Comparison of ENCODE assay signal across 19 cellular contexts in the genomic region with DNA sequence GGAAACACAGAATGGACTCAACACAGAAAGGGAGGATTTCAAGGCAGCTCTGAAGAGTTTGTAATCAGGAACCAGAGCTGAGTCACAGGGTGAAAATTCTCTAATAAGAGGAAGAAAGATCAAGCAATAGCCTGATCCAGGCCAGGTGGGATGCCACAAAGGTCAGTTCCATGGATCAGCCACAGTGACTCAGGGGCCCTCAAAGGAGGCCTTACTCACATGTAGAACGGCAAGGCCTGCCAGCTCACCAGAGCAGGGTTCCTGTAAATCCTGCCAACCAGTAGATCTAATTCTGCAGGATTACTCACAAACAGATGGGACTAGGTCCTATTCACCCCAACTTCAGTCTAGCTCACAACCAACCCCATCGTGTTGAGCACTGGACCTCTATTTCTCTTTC.
DNase-seq lines count a peak whose midpoint lies in the region; ATAC-seq, FAIRE-seq and TF ChIP-seq lines count a peak whose summit lies in the region.
"Had no signal": no experiment of that assay in that cellular context is flagged by ENCODE, and none has a peak within 500 bp of the region (broad histone marks: within the 10 kb centered on the region; RNA-seq: fewer than 3 reads in every experiment).

No MANE protein-coding gene starts in this region.

- no peaks in the 10 kb centered on the region for H3K9me3 ChIP-seq in astrocyte (ENCODE audit: insufficient read depth, low read depth, low read length)
- H3K9me3 ChIP-seq: sigmoid colon, testis had no signal

- H3K27me3 Mint-ChIP-seq in Calu3 (ENCODE audit: unreplicated experiment) (peaks cover 7% of the 10 kb centered on the region), astrocyte (ENCODE audit: low read depth, unreplicated experiment) (no peaks in the 10 kb centered on the region)
- H3K27me3 Mint-ChIP-seq in activated CD4-positive, alpha-beta T cell treated with anti-CD3 and anti-CD28 coated beads, Interleukin-2, amount 10 ng/mL, durations not matched to agents 7 days and 5 days, result peaks cover 2% of the 10 kb centered on the region
- H3K27me3 Mint-ChIP-seq: effector memory CD8-positive, alpha-beta T cell had no signal

- ATAC-seq in HG02884 (IDR thresholded peaks at IDR 0.05; ENCODE audit: unreplicated experiment), result no peak
- ATAC-seq: effector memory CD8-positive, alpha-beta T cell; T-helper 17 cell had no signal

- CTCF ChIA-PET in Calu3 (lab: Charles Lee), result interaction anchor here (0.6 to 1.4 kb wide), 2 partner anchors 150 to 400 kb away, joined by 3 read pairs; no protein-coding TSS in a partner anchor
- CTCF ChIA-PET in activated CD4-positive, alpha-beta T cell treated with anti-CD3 and anti-CD28 coated beads, Interleukin-2, amount 10 ng/mL, durations not matched to agents 7 days and 5 days (lab: Charles Lee), result no interaction called here

- H3K36me3 Mint-ChIP-seq in Calu3 (ENCODE audit: insufficient read depth, unreplicated experiment) (no peaks in the 10 kb centered on the region), astrocyte (ENCODE audit: low read depth, unreplicated experiment) (no peaks in the 10 kb centered on the region)
- no peaks in the 10 kb centered on the region for H3K36me3 Mint-ChIP-seq in activated CD4-positive, alpha-beta T cell treated with anti-CD3 and anti-CD28 coated beads, Interleukin-2, amount 10 ng/mL, durations not matched to agents 7 days and 5 days (ENCODE audit: low read depth)

- peak overlapping the region; percentile 17 for H3K4me2 ChIP-seq in astrocyte (ENCODE audit: low read length)
- H3K4me2 ChIP-seq: BLaER1 treated with 17β-estradiol and CSF1 and Interleukin-3, amounts not matched to agents 10 nM and 100 nM had no signal

- H4K20me1 ChIP-seq in astrocyte (ENCODE audit: insufficient read depth, low read length), result no peaks in the 10 kb centered on the region
- H4K20me1 ChIP-seq: BLaER1 treated with 17β-estradiol and CSF1 and Interleukin-3, amounts not matched to agents 10 nM and 100 nM had no signal

- H3K27ac ChIP-seq in astrocyte (ENCODE audit: low read depth, low read length), result no peak overlapping the region
- H3K27ac ChIP-seq: BLaER1 treated with 17β-estradiol and CSF1 and Interleukin-3, amounts not matched to agents 10 nM and 100 nM; cardiac muscle cell; sigmoid colon; testis had no signal

- H3K4me3 Mint-ChIP-seq in Calu3 (ENCODE audit: low read depth, unreplicated experiment) (no peak overlapping the region), astrocyte (ENCODE audit: unreplicated experiment) (no peak overlapping the region)
- no peak overlapping the region for H3K4me3 Mint-ChIP-seq in activated CD4-positive, alpha-beta T cell treated with anti-CD3 and anti-CD28 coated beads, Interleukin-2, amount 10 ng/mL, durations not matched to agents 7 days and 5 days
- H3K4me3 Mint-ChIP-seq: effector memory CD8-positive, alpha-beta T cell; T-helper 17 cell had no signal

- no peaks in the 10 kb centered on the region for H3K79me2 ChIP-seq in astrocyte (ENCODE audit: insufficient read depth, low read length)

- H3K4me1 ChIP-seq in astrocyte (ENCODE audit: insufficient read depth, low read length), result peaks cover 3% of the 10 kb centered on the region
- H3K4me1 ChIP-seq: BLaER1 treated with 17β-estradiol and CSF1 and Interleukin-3, amounts not matched to agents 10 nM and 100 nM; sigmoid colon had no signal

- no peak overlapping the region for H3K9ac ChIP-seq in astrocyte (ENCODE audit: low read length)
- H3K9ac ChIP-seq: BLaER1 treated with 17β-estradiol and CSF1 and Interleukin-3, amounts not matched to agents 10 nM and 100 nM had no signal

- no peak for TF ChIP-seq CTCF in Calu3 (IDR thresholded peaks at IDR 0.05; ENCODE audit: unreplicated experiment)
- no peak for TF ChIP-seq CTCF in astrocyte (IDR thresholded peaks at IDR 0.05; ENCODE audit: insufficient read depth, low read depth, low read length)

- DNase-seq in Calu3, result peak; percentile 44
- peak; percentile 35 for DNase-seq in HPDE6-E6E7 (ENCODE audit: extremely low spot score)
- peak; percentile 79 for DNase-seq in astrocyte (ENCODE audit: low read depth)
- peak; percentile 43 for DNase-seq in iris pigment epithelial cell (ENCODE audit: low read depth)
- DNase-seq in middle frontal gyrus (ENCODE audit: extremely low spot score, low spot score), result no peak
- DNase-seq in activated CD4-positive, alpha-beta T cell treated with anti-CD3 and anti-CD28 coated beads, Interleukin-2, amount 10 ng/mL, durations not matched to agents 7 days and 5 days, result no peak
- DNase-seq in cortex of kidney (lab: John Stamatoyannopoulos, UW), result no peak
- DNase-seq: activated CD4-positive, alpha-beta T cell treated with anti-CD3 and anti-CD28 coated beads for 1 hour; activated naive CD4-positive, alpha-beta T cell treated with anti-CD3 and anti-CD28 coated beads, Interleukin-2, amount 50 U/mL, for 16 hours; effector memory CD8-positive, alpha-beta T cell; mesenchymal stem cell; NCI-H1105; SHP77; sigmoid colon; T-helper 17 cell; testis had no signal

- BruUV-seq in Calu3 (replicated peaks; lab: Mats Ljungman, UMichigan), result no TSS peak

- no peaks in the 10 kb centered on the region for H3K9me3 Mint-ChIP-seq in Calu3 (ENCODE audit: low read depth, unreplicated experiment)
- H3K9me3 Mint-ChIP-seq in astrocyte (ENCODE audit: unreplicated experiment), result peaks cover 4% of the 10 kb centered on the region
- H3K9me3 Mint-ChIP-seq in activated CD4-positive, alpha-beta T cell treated with anti-CD3 and anti-CD28 coated beads, Interleukin-2, amount 10 ng/mL, durations not matched to agents 7 days and 5 days, result no peaks in the 10 kb centered on the region
- H3K9me3 Mint-ChIP-seq: effector memory CD8-positive, alpha-beta T cell had no signal

- no peaks in the 10 kb centered on the region for H3K36me3 ChIP-seq in astrocyte (ENCODE audit: insufficient read depth, low read length)
- H3K36me3 ChIP-seq: BLaER1 treated with 17β-estradiol and CSF1 and Interleukin-3, amounts not matched to agents 10 nM and 100 nM; cardiac muscle cell; sigmoid colon had no signal

- no peak overlapping the region for H3K27ac Mint-ChIP-seq in Calu3 (ENCODE audit: unreplicated experiment)
- no peak overlapping the region for H3K27ac Mint-ChIP-seq in astrocyte (ENCODE audit: unreplicated experiment)
- no peak overlapping the region for H3K27ac Mint-ChIP-seq in activated CD4-positive, alpha-beta T cell treated with anti-CD3 and anti-CD28 coated beads, Interleukin-2, amount 10 ng/mL, durations not matched to agents 7 days and 5 days
- H3K27ac Mint-ChIP-seq: effector memory CD8-positive, alpha-beta T cell; T-helper 17 cell had no signal

- H2AFZ ChIP-seq in astrocyte (ENCODE audit: low read depth, low read length), result no peak overlapping the region

- H3K27me3 ChIP-seq in astrocyte (ENCODE audit: insufficient read depth, low read length), result no peaks in the 10 kb centered on the region
- H3K27me3 ChIP-seq: BLaER1 treated with 17β-estradiol and CSF1 and Interleukin-3, amounts not matched to agents 10 nM and 100 nM; cardiac muscle cell; sigmoid colon; testis had no signal

- peaks cover 13% of the 10 kb centered on the region for H3K4me1 Mint-ChIP-seq in Calu3 (ENCODE audit: low read depth, unreplicated experiment)
- peaks cover 10% of the 10 kb centered on the region for H3K4me1 Mint-ChIP-seq in astrocyte (ENCODE audit: low read depth, unreplicated experiment)
- no peaks in the 10 kb centered on the region for H3K4me1 Mint-ChIP-seq in activated CD4-positive, alpha-beta T cell treated with anti-CD3 and anti-CD28 coated beads, Interleukin-2, amount 10 ng/mL, durations not matched to agents 7 days and 5 days

- intact Hi-C loops in Calu3 (cut with micrococcal nuclease; ENCODE audit: unreplicated experiment), result no loop called here

- FAIRE-seq in astrocyte (lab: Jason Lieb, UNC), result peak; percentile 52

- POLR2A ChIA-PET in activated CD4-positive, alpha-beta T cell treated with anti-CD3 and anti-CD28 coated beads, Interleukin-2, amount 10 ng/mL, durations not matched to agents 7 days and 5 days (lab: Charles Lee), result no interaction called here

- H3K4me3 ChIP-seq in astrocyte (ENCODE audit: insufficient read depth, low read depth, low read length), result no peak overlapping the region
- H3K4me3 ChIP-seq: BLaER1 treated with 17β-estradiol and CSF1 and Interleukin-3, amounts not matched to agents 10 nM and 100 nM; cardiac muscle cell; sigmoid colon; testis had no signal

Comparison
In these comparisons a context has a peak if more than half of its experiments do, and no peak if none do; other contexts are left out.
1. DNase-seq: peak in Calu3 (single experiment), HPDE6-E6E7 (single experiment), astrocyte (single experiment) and iris pigment epithelial cell (single experiment); none in middle frontal gyrus (single experiment), activated CD4-positive, alpha-beta T cell treated with anti-CD3 and anti-CD28 coated beads, Interleukin-2, amount 10 ng/mL, durations not matched to agents 7 days and 5 days (single experiment) and cortex of kidney (single experiment).